In the genomic region with DNA sequence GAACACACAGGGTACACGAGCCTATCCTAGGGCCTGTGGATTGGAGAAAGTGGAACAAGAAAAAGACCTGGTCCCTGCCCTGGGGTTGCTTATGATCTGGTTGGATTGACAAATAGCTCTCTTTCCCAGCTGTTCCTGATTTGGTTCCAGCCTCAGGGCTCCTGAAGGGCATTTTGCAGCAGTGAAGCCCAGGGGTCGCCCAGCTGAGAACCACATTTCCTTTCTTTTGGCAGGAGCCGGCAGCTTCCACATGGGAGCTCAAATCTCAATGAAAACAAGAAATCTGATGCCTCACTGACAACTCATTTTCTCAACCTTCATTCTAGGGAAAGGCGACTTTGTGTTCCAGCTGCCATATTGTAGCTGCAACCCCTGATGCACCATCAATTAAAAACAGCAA, we compare ENCODE assay signal across 1 cellular context.
TF ChIP-seq lines count a peak whose summit lies in the region.

No MANE protein-coding gene starts in this region.

TF ChIP-seq in GM23338, 12 proteins besides CTCF, POLR2A, EP300 and RAD21 (continued from another document):
- TF ChIP-seq, protein P1, sequence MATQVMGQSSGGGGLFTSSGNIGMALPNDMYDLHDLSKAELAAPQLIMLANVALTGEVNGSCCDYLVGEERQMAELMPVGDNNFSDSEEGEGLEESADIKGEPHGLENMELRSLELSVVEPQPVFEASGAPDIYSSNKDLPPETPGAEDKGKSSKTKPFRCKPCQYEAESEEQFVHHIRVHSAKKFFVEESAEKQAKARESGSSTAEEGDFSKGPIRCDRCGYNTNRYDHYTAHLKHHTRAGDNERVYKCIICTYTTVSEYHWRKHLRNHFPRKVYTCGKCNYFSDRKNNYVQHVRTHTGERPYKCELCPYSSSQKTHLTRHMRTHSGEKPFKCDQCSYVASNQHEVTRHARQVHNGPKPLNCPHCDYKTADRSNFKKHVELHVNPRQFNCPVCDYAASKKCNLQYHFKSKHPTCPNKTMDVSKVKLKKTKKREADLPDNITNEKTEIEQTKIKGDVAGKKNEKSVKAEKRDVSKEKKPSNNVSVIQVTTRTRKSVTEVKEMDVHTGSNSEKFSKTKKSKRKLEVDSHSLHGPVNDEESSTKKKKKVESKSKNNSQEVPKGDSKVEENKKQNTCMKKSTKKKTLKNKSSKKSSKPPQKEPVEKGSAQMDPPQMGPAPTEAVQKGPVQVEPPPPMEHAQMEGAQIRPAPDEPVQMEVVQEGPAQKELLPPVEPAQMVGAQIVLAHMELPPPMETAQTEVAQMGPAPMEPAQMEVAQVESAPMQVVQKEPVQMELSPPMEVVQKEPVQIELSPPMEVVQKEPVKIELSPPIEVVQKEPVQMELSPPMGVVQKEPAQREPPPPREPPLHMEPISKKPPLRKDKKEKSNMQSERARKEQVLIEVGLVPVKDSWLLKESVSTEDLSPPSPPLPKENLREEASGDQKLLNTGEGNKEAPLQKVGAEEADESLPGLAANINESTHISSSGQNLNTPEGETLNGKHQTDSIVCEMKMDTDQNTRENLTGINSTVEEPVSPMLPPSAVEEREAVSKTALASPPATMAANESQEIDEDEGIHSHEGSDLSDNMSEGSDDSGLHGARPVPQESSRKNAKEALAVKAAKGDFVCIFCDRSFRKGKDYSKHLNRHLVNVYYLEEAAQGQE (IDR thresholded peaks at IDR 0.05; ENCODE audit: unreplicated experiment) = no peak
- TF ChIP-seq ZNF331 (CRISPR knock-in tag; IDR thresholded peaks at IDR 0.05; ENCODE audit: low read depth) = no peak
- no peak for TF ChIP-seq NANOG (IDR thresholded peaks at IDR 0.05; ENCODE audit: borderline replicate concordance)
- no peak for TF ChIP-seq CREB1 (CRISPR knock-in tag; IDR thresholded peaks at IDR 0.05; ENCODE audit: low read depth)
